Comparison of ENCODE assay signal across 8 cellular contexts in genomic region chr11:96341237-96342130, GRCh38. TPM values are rescaled to one million over a fixed set of nuclear protein-coding genes. Genes with fewer than 3 reads are reported as not detected.
DNase-seq lines count a peak whose midpoint lies in the region; ATAC-seq, FAIRE-seq and TF ChIP-seq lines count a peak whose summit lies in the region.

No MANE protein-coding gene starts in this region.

- intact Hi-C loops in heart left ventricle (cut with DNase I): loop anchor here (2.0 to 10.0 kb wide), 23 partner anchors 34 to 507 kb away; partner anchors contain the start of gene MTMR2 (in 1 of the 10)
- intact Hi-C loops in prostate gland (cut with DNase I): loop anchor here (2.0 to 5.0 kb wide), 4 partner anchors 114 to 494 kb away; no protein-coding TSS in a partner anchor

- ATAC-seq in HG02870 (IDR thresholded peaks at IDR 0.05; ENCODE audit: unreplicated experiment) (peak; percentile 14), heart left ventricle (peak; percentile 21 to 50 (median 28)), GM18519 (IDR thresholded peaks at IDR 0.05; ENCODE audit: low FRiP score, unreplicated experiment) (no peak)
- peak; percentile 49 to 66 for ATAC-seq in activated naive CD4-positive, alpha-beta T cell treated with anti-CD3 and anti-CD28 coated beads, Interleukin-2, amount 50 U/mL, for 72 hours

- TF ChIP-seq POLR2A in GM12891 (IDR thresholded peaks at IDR 0.05; ENCODE audit: low read depth, low read length): no peak
- no peak for TF ChIP-seq POLR2A in heart left ventricle (IDR thresholded peaks at IDR 0.05)
- no peak for TF ChIP-seq POLR2A in prostate gland (IDR thresholded peaks at IDR 0.05)

- H3K36me3 ChIP-seq in heart left ventricle: no peaks in the 10 kb centered on the region
- H3K36me3 ChIP-seq in prostate gland: no peaks in the 10 kb centered on the region

- DNase-seq in GM12891 (ENCODE audit: insufficient read length, low spot score): peak; percentile 29
- peak; percentile 81 for DNase-seq in RPMI8226
- DNase-seq in activated naive CD4-positive, alpha-beta T cell treated with anti-CD3 and anti-CD28 coated beads, Interleukin-2, amount 50 U/mL, for 72 hours (ENCODE audit: low spot score in 2 of 2): peak; percentile 55 to 76
- DNase-seq in heart left ventricle: peak; percentile 33 to 73 (median 51)
- peak; percentile 49 for DNase-seq in prostate gland (ENCODE audit: low spot score)
- no peak for DNase-seq in NCI-H524 treated with DMSO at 0.1 percent for 48 hours (lab: John Stamatoyannopoulos, UW)

- H3K4me3 ChIP-seq in heart left ventricle (peak overlapping the region; percentile 40 to 80 (median 71)), prostate gland (peak overlapping the region; percentile 60 to 62)

- H3K27ac Mint-ChIP-seq in activated naive CD4-positive, alpha-beta T cell treated with anti-CD3 and anti-CD28 coated beads, Interleukin-2, amount 50 U/mL, for 72 hours: peak overlapping the region; percentile 93 to 96

- 21 to 42% (median 29%) methylated on average over 11 to 26 of the region's 26 CpGs for WGBS in heart left ventricle, 4 donors
- WGBS in prostate gland: 13% methylated on average over 22 of the region's 26 CpGs

- peaks cover 25 to 40% of the 10 kb centered on the region in 2 donors for H3K36me3 Mint-ChIP-seq in activated naive CD4-positive, alpha-beta T cell treated with anti-CD3 and anti-CD28 coated beads, Interleukin-2, amount 50 U/mL, for 72 hours

- H3K4me1 ChIP-seq in heart left ventricle: peaks cover 0 to 58% (median 40%) of the 10 kb centered on the region in 12 donors
- H3K4me1 ChIP-seq in prostate gland (replicated peaks): peaks cover 17% of the 10 kb centered on the region

- TF ChIP-seq CTCF in heart left ventricle (IDR thresholded peaks at IDR 0.05) (peak in 10 of 12 donors; percentile 21 to 61 (median 40)), prostate gland (IDR thresholded peaks at IDR 0.05) (peak in 3 of 4 experiments; percentile 21 to 59 (median 45))

- peak overlapping the region; percentile 35 to 92 (median 78) for H3K27ac ChIP-seq in heart left ventricle
- peak overlapping the region; percentile 80 to 85 for H3K27ac ChIP-seq in prostate gland

- H3K27me3 ChIP-seq in heart left ventricle (no peaks in the 10 kb centered on the region), prostate gland (replicated peaks; ENCODE audit: insufficient read depth) (no peaks in the 10 kb centered on the region)

- H3K9me3 Mint-ChIP-seq in activated naive CD4-positive, alpha-beta T cell treated with anti-CD3 and anti-CD28 coated beads, Interleukin-2, amount 50 U/mL, for 72 hours: no peaks in the 10 kb centered on the region

- H3K9me3 ChIP-seq in heart left ventricle: no peaks in the 10 kb centered on the region
- no peaks in the 10 kb centered on the region for H3K9me3 ChIP-seq in prostate gland

- peak; percentile 16 for FAIRE-seq in GM12891 (lab: Jason Lieb, UNC)

TF ChIP-seq in GM12891, 5 proteins besides CTCF, POLR2A, EP300 and RAD21:
- TF ChIP-seq PAX5 (IDR thresholded peaks at IDR 0.05; ENCODE audit: insufficient read depth, low read length, severe bottlenecking) (no peak), TAF1 (IDR thresholded peaks at IDR 0.05; ENCODE audit: low read depth, low read length) (0 out of 2 replicates have a peak, but pooled peaks have one; percentile 27), SPI1 (IDR thresholded peaks at IDR 0.05; ENCODE audit: low read depth, low read length) (no peak), POU2F2 (IDR thresholded peaks at IDR 0.05; ENCODE audit: low read depth, low read length) (no peak), POLR2AphosphoS5 (IDR thresholded peaks at IDR 0.05; ENCODE audit: low read depth, low read length) (no peak)

RNA-seq across cellular contexts. Expression of gene MAML2, which starts 1.5 kb away (rescaled TPM):
- 4.5 TPM for polyA plus RNA-seq in GM12891 (2012; ENCODE audit: low read depth, missing spikeins)
- 10 to 100 TPM; 26.5 to 27.9 TPM for total RNA-seq in activated naive CD4-positive, alpha-beta T cell treated with anti-CD3 and anti-CD28 coated beads, Interleukin-2, amount 50 U/mL, for 72 hours
- 10 to 100 TPM in 3 of 9 donors, 1 to 10 TPM in 6; 2.1 to 10.8 (median 6.1) TPM for total RNA-seq in heart left ventricle
- 1 to 10 TPM; 1.3 to 1.8 TPM for polyA plus RNA-seq in heart left ventricle
- total RNA-seq in prostate gland: 10 to 100 TPM; 28.9 to 30.4 TPM

RNA-seq across cellular contexts. Expression of gene CCDC82, which starts 48.2 kb away (rescaled TPM):
- 18.9 TPM for polyA plus RNA-seq in GM12891 (2012; ENCODE audit: low read depth, missing spikeins)
- 10 to 100 TPM; 33.3 to 58.6 TPM for total RNA-seq in activated naive CD4-positive, alpha-beta T cell treated with anti-CD3 and anti-CD28 coated beads, Interleukin-2, amount 50 U/mL, for 72 hours
- total RNA-seq in heart left ventricle: 10 to 100 TPM in 7 of 9 donors, 1 to 10 TPM in 2; 5.4 to 16.4 (median 14.5) TPM
- polyA plus RNA-seq in heart left ventricle: 10 to 100 TPM; 11.4 to 15.5 TPM
- 10 to 100 TPM in 1 of 2 donors, 1 to 10 TPM in 1; 8.5 to 20.3 TPM for total RNA-seq in prostate gland

RNA-seq across cellular contexts. Expression of gene JRKL, which starts 48.3 kb away (rescaled TPM):
- 3.8 TPM for polyA plus RNA-seq in GM12891 (2012; ENCODE audit: low read depth, missing spikeins)
- 10 to 100 TPM; 10.0 to 16.1 TPM for total RNA-seq in activated naive CD4-positive, alpha-beta T cell treated with anti-CD3 and anti-CD28 coated beads, Interleukin-2, amount 50 U/mL, for 72 hours
- total RNA-seq in heart left ventricle (1 to 10 TPM; 2.6 to 8.3 (median 5.5) TPM), prostate gland (1 to 10 TPM; 5.9 to 9.8 TPM)
- polyA plus RNA-seq in heart left ventricle: 1 to 10 TPM; 2.9 to 5.1 TPM
